In genomic region chr6:87737948-87738347, GRCh38 we compare ENCODE assay signal across 20 cellular contexts. TPM values are rescaled to one million over a fixed set of nuclear protein-coding genes. Genes with fewer than 3 reads are reported as not detected.
DNase-seq lines count a peak whose midpoint lies in the region; ATAC-seq, FAIRE-seq and TF ChIP-seq lines count a peak whose summit lies in the region.
"Had no signal": no experiment of that assay in that cellular context is flagged by ENCODE, and none has a peak within 500 bp of the region (broad histone marks: within the 10 kb centered on the region; RNA-seq: fewer than 3 reads in every experiment).

No MANE protein-coding gene starts in this region.

- peak in 4 of 5 donors; percentile 14 to 25 (median 22) for DNase-seq in CD4-positive, alpha-beta memory T cell
- no peak for DNase-seq in K562 (ENCODE audit: extremely low read depth in 1 of 4, low spot score in 3 of 4)
- DNase-seq in NOMO-1 treated with dmso at 0.1 percent for 144 hours (lab: John Stamatoyannopoulos, UW; ENCODE audit: unreplicated experiment) = no peak
- DNase-seq in gastrocnemius medialis = no peak
- DNase-seq in activated gamma-delta T cell treated with Interleukin-2 at 50 U/mL for 16 hours = no peak
- no peak for DNase-seq in lower lobe of right lung
- DNase-seq: activated gamma-delta T cell, AML-193, IMR-90, kidney, MV-4-11, NCI-H2107, NCI-H748 treated with DMSO at 0.1 percent for 48 hours, ovary, stomach had no signal

- H4K20me1 ChIP-seq in K562 (replicated peaks; ENCODE audit: control insufficient read depth, insufficient read depth, low read length) = no peaks in the 10 kb centered on the region

- H3K36me3 Mint-ChIP-seq in CD4-positive, alpha-beta memory T cell = peaks cover 4 to 8% of the 10 kb centered on the region in 2 donors

- peak overlapping the region in 6 of 8 donors; percentile 21 to 73 (median 54) for H3K4me3 Mint-ChIP-seq in CD4-positive, alpha-beta memory T cell
- H3K4me3 Mint-ChIP-seq: dendritic cell treated with granulocyte-macrophage colony-stimulating factor and Interleukin-4, amounts not matched to agents 40 ng/mL and 50 ng/mL, for 4 days had no signal

- BruUV-seq in K562 (replicated peaks; lab: Mats Ljungman, UMichigan) = no TSS peak

- no peaks in the 10 kb centered on the region for H3K9me1 ChIP-seq in K562 (ENCODE audit: control insufficient read depth, insufficient read depth, low read length)

- TF ChIP-seq POLR2A in K562 (conservative IDR thresholded peaks at IDR 0.05) = no peak
- no peak for TF ChIP-seq POLR2A in gastrocnemius medialis (IDR thresholded peaks at IDR 0.05)

- no peaks in the 10 kb centered on the region for H3K27me3 ChIP-seq in CD4-positive, alpha-beta memory T cell (ENCODE audit: insufficient read depth, low read length)
- no peaks in the 10 kb centered on the region for H3K27me3 ChIP-seq in K562 (ENCODE audit: control insufficient read depth in 2 of 2, insufficient read depth in 2 of 2, low read length in 2 of 2)
- no peaks in the 10 kb centered on the region for H3K27me3 ChIP-seq in gastrocnemius medialis
- H3K27me3 ChIP-seq in lower lobe of right lung (ENCODE audit: low read depth) = no peaks in the 10 kb centered on the region
- H3K27me3 ChIP-seq: esophagus muscularis mucosa, ovary, stomach had no signal

- peaks cover 47% of the 10 kb centered on the region for H3K4me1 ChIP-seq in CD4-positive, alpha-beta memory T cell (ENCODE audit: insufficient read depth, low read length)
- H3K4me1 ChIP-seq in K562 (replicated peaks in 1 of 2; ENCODE audit: control insufficient read depth in 2 of 2, insufficient read depth in 2 of 2, low read length in 2 of 2) = peaks cover 0 to 13% of the 10 kb centered on the region in 2 experiments; a peak in 2 of 5 replicates
- H3K4me1 ChIP-seq in gastrocnemius medialis = peaks cover under 1% of the 10 kb centered on the region in 2 donors
- no peaks in the 10 kb centered on the region for H3K4me1 ChIP-seq in lower lobe of right lung
- H3K4me1 ChIP-seq: stomach had no signal

- H3K9me3 ChIP-seq in CD4-positive, alpha-beta memory T cell (ENCODE audit: control insufficient read depth in 1 of 2, low read length in 2 of 2) = no peaks in the 10 kb centered on the region
- H3K9me3 ChIP-seq in K562 (replicated peaks; ENCODE audit: control insufficient read depth, insufficient read depth, low read depth, low read length) = no peaks in the 10 kb centered on the region
- no peaks in the 10 kb centered on the region for H3K9me3 ChIP-seq in gastrocnemius medialis
- H3K9me3 ChIP-seq in lower lobe of right lung = no peaks in the 10 kb centered on the region
- H3K9me3 ChIP-seq: esophagus muscularis mucosa, ovary, stomach had no signal

- no peak for TF ChIP-seq EP300 in K562 (IDR thresholded peaks at IDR 0.05; ENCODE audit: low read length)

- TF ChIP-seq CTCF in K562 (IDR thresholded peaks at IDR 0.05 in 2 of 3, conservative IDR thresholded peaks at IDR 0.05 in 1 of 3; ENCODE audit: insufficient read depth in 2 of 3, low read depth in 1 of 3, low read length in 3 of 3) = no peak
- no peak for TF ChIP-seq CTCF in gastrocnemius medialis (IDR thresholded peaks at IDR 0.05 in 4 of 5, conservative IDR thresholded peaks at IDR 0.05 in 1 of 5)
- TF ChIP-seq CTCF in lower lobe of right lung (IDR thresholded peaks at IDR 0.05) = no peak

- ATAC-seq in GM18502 (IDR thresholded peaks at IDR 0.05; ENCODE audit: poor library complexity, unreplicated experiment) (peak; percentile 48), HG03025 (IDR thresholded peaks at IDR 0.05; ENCODE audit: low FRiP score, unreplicated experiment) (peak; percentile 58), K562 (peak; percentile 32; the same call in 1 of the 3 replicates), gastrocnemius medialis (no peak), lower lobe of right lung (no peak)

- H3K9ac ChIP-seq in K562 (ENCODE audit: insufficient read depth in 1 of 2, low read depth in 2 of 2, low read length in 2 of 2) = no peak overlapping the region

- H3K4me2 ChIP-seq in K562 (ENCODE audit: insufficient read depth, low read length) = no peak overlapping the region
- H3K4me2 ChIP-seq: smooth muscle cell had no signal

- H3K27ac ChIP-seq in CD4-positive, alpha-beta memory T cell (ENCODE audit: low read depth, low read length) = peak overlapping the region; percentile 32
- H3K27ac ChIP-seq in K562 (ENCODE audit: extremely low read depth, low read depth, low read length) = no peak overlapping the region
- no peak overlapping the region for H3K27ac ChIP-seq in gastrocnemius medialis
- H3K27ac ChIP-seq in lower lobe of right lung = no peak overlapping the region
- H3K27ac ChIP-seq: esophagus muscularis mucosa, ovary, stomach had no signal

- H3K27ac Mint-ChIP-seq in CD4-positive, alpha-beta memory T cell = peak overlapping the region; percentile 58 to 90 (median 85)
- H3K27ac Mint-ChIP-seq: dendritic cell treated with granulocyte-macrophage colony-stimulating factor and Interleukin-4, amounts not matched to agents 40 ng/mL and 50 ng/mL, for 4 days had no signal

- no peak overlapping the region for H3K4me3 ChIP-seq in CD4-positive, alpha-beta memory T cell (ENCODE audit: low read length in 2 of 2)
- H3K4me3 ChIP-seq in K562 = no peak overlapping the region
- no peak overlapping the region for H3K4me3 ChIP-seq in gastrocnemius medialis
- H3K4me3 ChIP-seq in lower lobe of right lung = no peak overlapping the region
- H3K4me3 ChIP-seq: esophagus muscularis mucosa, ovary, smooth muscle cell, stomach had no signal

- H2AFZ ChIP-seq in K562 (ENCODE audit: low read depth, low read length) = peak overlapping the region; percentile 38; the same call in 1 of the 2 replicates

- TF ChIP-seq RAD21 in K562 (CRISPR knock-in tag; conservative IDR thresholded peaks at IDR 0.05 in 1 of 2, IDR thresholded peaks at IDR 0.05 in 1 of 2) = no peak

- H3K79me2 ChIP-seq in K562 (ENCODE audit: control insufficient read depth, insufficient read depth, low read length) = no peaks in the 10 kb centered on the region

- in situ Hi-C loops in K562 (cut with MboI) = no loop called here
- in situ Hi-C loops in gastrocnemius medialis (cut with MboI; ENCODE audit: low sequenced_read_pairs in 4 of 4) = no loop called here

- CTCF ChIA-PET in CD4-positive, alpha-beta memory T cell (lab: Charles Lee; ENCODE audit: partially characterized antibody) = interaction anchor here (1.0 kb wide), 1 partner anchor 20 kb away, joined by 3 read pairs; no protein-coding TSS in a partner anchor
- CTCF ChIA-PET in K562 (lab: Yijun Ruan, JAX; ENCODE audit: low intra/inter-chr PET ratio) = no interaction called here

- H3K36me3 ChIP-seq in CD4-positive, alpha-beta memory T cell (ENCODE audit: insufficient read depth, low read length) = no peaks in the 10 kb centered on the region
- H3K36me3 ChIP-seq in K562 (ENCODE audit: control insufficient read depth, insufficient read depth, low read length) (no peaks in the 10 kb centered on the region), gastrocnemius medialis (no peaks in the 10 kb centered on the region), lower lobe of right lung (no peaks in the 10 kb centered on the region)
- H3K36me3 ChIP-seq: esophagus muscularis mucosa, ovary, stomach had no signal

- H3K4me1 Mint-ChIP-seq in CD4-positive, alpha-beta memory T cell = peaks cover 33 to 53% (median 39%) of the 10 kb centered on the region in 4 donors

- intact Hi-C loops in CD4-positive, alpha-beta memory T cell (cut with micrococcal nuclease) = loop anchor here (1.0 kb wide), 1 partner anchor 11 kb away; no protein-coding TSS in a partner anchor
- intact Hi-C loops in K562 (cut with micrococcal nuclease) = no loop called here
- intact Hi-C loops in gastrocnemius medialis (cut with DNase I; ENCODE audit: low total_unique reads) = no loop called here
- intact Hi-C loops in lower lobe of right lung (cut with DNase I) = no loop called here

- peak; percentile 51 for FAIRE-seq in K562 (lab: Jason Lieb, UNC)
- FAIRE-seq: kidney had no signal

- no peaks in the 10 kb centered on the region for H3K27me3 Mint-ChIP-seq in CD4-positive, alpha-beta memory T cell
- H3K27me3 Mint-ChIP-seq: dendritic cell treated with granulocyte-macrophage colony-stimulating factor and Interleukin-4, amounts not matched to agents 40 ng/mL and 50 ng/mL, for 4 days had no signal

- POLR2A ChIA-PET in CD4-positive, alpha-beta memory T cell (lab: Charles Lee; ENCODE audit: partially characterized antibody) = interaction anchor here (1.1 to 8.1 kb wide), 2 partner anchors 38 to 69 kb away, joined by 4 to 109 read pairs; partner anchors contain the start of gene AKIRIN2
- POLR2A ChIA-PET in K562 (lab: Yijun Ruan, JAX) = interaction anchor here (1.3 kb wide), 1 partner anchor 15 kb away, joined by 5 read pairs; no protein-coding TSS in a partner anchor

- H3K9me3 Mint-ChIP-seq in CD4-positive, alpha-beta memory T cell = peaks cover 0 to 7% (median 4%) of the 10 kb centered on the region in 8 donors
- H3K9me3 Mint-ChIP-seq: dendritic cell treated with granulocyte-macrophage colony-stimulating factor and Interleukin-4, amounts not matched to agents 40 ng/mL and 50 ng/mL, for 4 days had no signal

- WGBS in K562 (ENCODE audit: insufficient coverage, low coverage, missing lambda C conversion rate) = 9% methylated on average over 1 of the region's 1 CpG

TF ChIP-seq in K562, 482 proteins besides CTCF, POLR2A, EP300 and RAD21 (continues in another document):
- TF ChIP-seq MTF1 (CRISPR knock-in tag; IDR thresholded peaks at IDR 0.05; ENCODE audit: borderline replicate concordance) = no peak
- no peak for TF ChIP-seq MXI1 (IDR thresholded peaks at IDR 0.05; ENCODE audit: low read depth, low read length)
- no peak for TF ChIP-seq MAFK (IDR thresholded peaks at IDR 0.05; ENCODE audit: low read length)

RNA-seq across cellular contexts. Expression of gene AKIRIN2, which starts 35.9 kb away (rescaled TPM):
- 10 to 100 TPM; 68.6 to 69.8 TPM for total RNA-seq in CD4-positive, alpha-beta memory T cell
- 10 to 100 TPM; 49.3 to 51.7 TPM for polyA plus RNA-seq in CD4-positive, alpha-beta memory T cell
- total RNA-seq in K562 (2011; cell fraction: chromatin; rRNA removed; ENCODE audit: low replicate concordance) = 39.9 and 72.7 TPM in 2 replicates
- 43.6 and 44.0 TPM in 2 replicates for total RNA-seq in K562 (2011; cell fraction: nucleolus; rRNA removed)
- total RNA-seq in K562 (2011; cell fraction: nucleoplasm; rRNA removed) = 65.6 and 75.4 TPM in 2 replicates
- 28.1 and 31.1 TPM in 2 replicates for total RNA-seq in K562 (2014; rRNA removed)
- 20.0 and 20.3 TPM in 2 replicates for total RNA-seq in K562 (2014; rRNA removed; fragmentation: Illumina TruSeq; extraction: Trizol)
- total RNA-seq in K562 (2015; rRNA removed; fragmentation: Illumina TruSeq; extraction: Trizol) = 15.7 and 16.0 TPM in 2 replicates
- total RNA-seq in K562 (2021) = 57.4 and 63.9 TPM in 2 replicates
- polyA plus RNA-seq in K562 (2011; rRNA removed) = 31.8 and 34.2 TPM in 2 replicates
- polyA plus RNA-seq in K562 (2011; cell fraction: cytosol; rRNA removed) = 17.0 and 25.7 TPM in 2 replicates
- polyA plus RNA-seq in K562 (2011; cell fraction: nucleus; rRNA removed) = 36.0 and 50.3 TPM in 2 replicates
- polyA plus RNA-seq in K562 (2012) = 49.2 and 53.0 TPM in 2 replicates
- polyA plus RNA-seq in K562 (2014; fragmentation: Illumina TruSeq; extraction: Trizol) = 37.6 and 38.8 TPM in 2 replicates
- polyA plus RNA-seq in K562 (2014; fragmentation: Nextera tagmentation; extraction: Ambion mirVana) = 1 to 10 TPM; 5.8 to 9.1 TPM
- polyA plus RNA-seq in K562 (2014; rRNA removed) = 38.3 and 47.4 TPM in 2 replicates
- 20.1 and 24.1 TPM in 2 replicates for polyA minus RNA-seq in K562 (2011; rRNA and poly(A)+ RNA removed)
- polyA minus RNA-seq in K562 (2011; cell fraction: cytosol; rRNA and poly(A)+ RNA removed) = 21.3 and 26.2 TPM in 2 replicates
- polyA minus RNA-seq in K562 (2011; cell fraction: nucleus; rRNA and poly(A)+ RNA removed) = 37.4 and 45.0 TPM in 2 replicates
- total RNA-seq in gastrocnemius medialis = 10 to 100 TPM; 25.6 to 44.5 (median 33.1) TPM
- total RNA-seq in lower lobe of right lung = 67.6 TPM

Comparison
In these comparisons a context has a peak if more than half of its experiments do, and no peak if none do; other contexts are left out.
1. DNase-seq: peak in CD4-positive, alpha-beta memory T cell (4 of 5); none in K562 (0 of 4), NOMO-1 treated with dmso at 0.1 percent for 144 hours (single experiment), gastrocnemius medialis (0 of 2), activated gamma-delta T cell treated with Interleukin-2 at 50 U/mL for 16 hours (single experiment) and lower lobe of right lung (single experiment).
2. ATAC-seq: peak in GM18502 (single experiment), HG03025 (single experiment) and K562 (single experiment); none in gastrocnemius medialis (0 of 2) and lower lobe of right lung (0 of 2).